Comparison of ENCODE assay signal across 15 cellular contexts in the genomic region with DNA sequence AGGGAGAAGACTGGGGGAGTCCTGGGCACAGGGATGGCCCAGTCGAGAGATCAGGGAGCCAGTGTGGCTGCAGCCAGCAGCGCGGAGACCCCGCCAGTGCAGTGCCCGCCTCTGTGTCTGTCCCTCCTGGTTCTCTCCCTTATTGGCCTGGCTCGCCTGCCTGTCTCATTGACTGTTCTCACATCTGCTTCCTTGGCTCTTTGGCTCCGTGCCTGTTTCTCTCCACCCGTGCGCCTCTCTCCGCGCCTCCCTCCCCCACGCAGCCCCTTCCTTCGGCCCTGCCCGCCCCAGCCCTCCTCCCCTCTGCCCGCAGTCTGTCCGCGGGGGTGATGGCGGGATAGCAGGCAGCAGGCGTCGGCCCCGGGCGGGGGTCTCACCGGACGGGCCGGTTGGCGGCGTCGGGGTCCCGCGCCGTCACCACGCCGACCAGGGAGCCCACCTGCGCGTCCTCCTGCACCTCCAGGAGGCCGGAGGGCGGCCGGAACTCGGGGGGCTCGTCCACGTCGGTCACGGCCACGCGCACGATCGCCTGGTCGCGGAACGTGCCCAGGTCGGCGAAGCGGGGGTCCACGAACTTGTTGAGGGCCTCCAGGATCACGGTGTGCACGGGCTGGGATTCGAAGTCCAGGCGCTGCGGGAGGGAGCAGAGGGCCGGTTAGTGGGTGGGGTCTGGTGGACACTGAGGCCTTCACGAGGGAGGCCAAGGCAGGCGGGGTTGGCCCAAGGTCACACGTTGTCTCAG.
DNase-seq lines count a peak whose midpoint lies in the region; ATAC-seq, FAIRE-seq and TF ChIP-seq lines count a peak whose summit lies in the region.
"Had no signal": no experiment of that assay in that cellular context is flagged by ENCODE, and none has a peak within 500 bp of the region (broad histone marks: within the 10 kb centered on the region; RNA-seq: fewer than 3 reads in every experiment).

No MANE protein-coding gene starts in this region.

- H3K27ac Mint-ChIP-seq in GM23338: no peak overlapping the region
- H3K27ac Mint-ChIP-seq: CD8-positive, alpha-beta T cell had no signal

- no peaks in the 10 kb centered on the region for H3K27me3 ChIP-seq in GM23338 (ENCODE audit: insufficient read depth)

- H2AFZ ChIP-seq in GM23338: peak overlapping the region; percentile 38; the same call in 1 of the 2 replicates

- intact Hi-C loops in kidney (cut with DNase I): no loop called here

- H3K27ac ChIP-seq in GM23338 (ENCODE audit: low read depth) (no peak overlapping the region), kidney (ENCODE audit: low read depth in 2 of 2, low read length in 2 of 2) (no peak overlapping the region)

- H3K4me3 ChIP-seq in GM23338 (no peak overlapping the region), kidney (ENCODE audit: low read length in 2 of 2) (no peak overlapping the region)

- H3K79me2 ChIP-seq in GM23338 (replicated peaks; ENCODE audit: insufficient read depth): no peaks in the 10 kb centered on the region

- H3K4me1 Mint-ChIP-seq in GM23338: peaks cover 4% of the 10 kb centered on the region

- H3K4me1 ChIP-seq in GM23338 (ENCODE audit: insufficient read depth): no peaks in the 10 kb centered on the region
- H3K4me1 ChIP-seq in kidney (ENCODE audit: control insufficient read depth in 1 of 2, insufficient read depth in 1 of 2, low read depth in 1 of 2, low read length in 2 of 2): no peaks in the 10 kb centered on the region

- no peaks in the 10 kb centered on the region for H3K9me2 ChIP-seq in GM23338 (ENCODE audit: insufficient read depth)

- no peaks in the 10 kb centered on the region for H3K9me3 ChIP-seq in kidney (ENCODE audit: control insufficient read depth in 1 of 2, low read length in 2 of 2)

- no peak overlapping the region for H3K4me2 ChIP-seq in GM23338

- peaks cover 12% of the 10 kb centered on the region for H3K27me3 Mint-ChIP-seq in GM23338 (ENCODE audit: insufficient read depth, low read depth, poor library complexity)

- no peak overlapping the region for H3K4me3 Mint-ChIP-seq in GM23338
- H3K4me3 Mint-ChIP-seq: CD8-positive, alpha-beta T cell had no signal

- no peaks in the 10 kb centered on the region for H3K9me3 Mint-ChIP-seq in GM23338
- H3K9me3 Mint-ChIP-seq: CD8-positive, alpha-beta T cell had no signal

- ATAC-seq in GM23338: peak; percentile 27
- no peak for ATAC-seq in HG03460 (IDR thresholded peaks at IDR 0.05; ENCODE audit: unreplicated experiment)
- ATAC-seq: CD8-positive, alpha-beta T cell; PC-3 had no signal

- no peak overlapping the region for H3K9ac ChIP-seq in kidney (ENCODE audit: low read length in 2 of 2)

- no peaks in the 10 kb centered on the region for H3K36me3 Mint-ChIP-seq in GM23338 (ENCODE audit: low read depth)
- H3K36me3 Mint-ChIP-seq: CD8-positive, alpha-beta T cell had no signal

- H3K36me3 ChIP-seq in GM23338 (ENCODE audit: insufficient read depth): no peaks in the 10 kb centered on the region
- no peaks in the 10 kb centered on the region for H3K36me3 ChIP-seq in kidney (ENCODE audit: control insufficient read depth in 1 of 2, insufficient read depth in 2 of 2, low read length in 2 of 2)

- no peaks in the 10 kb centered on the region for H3F3A ChIP-seq in GM23338 (replicated peaks; ENCODE audit: low read depth)

- DNase-seq in GM23338 (ENCODE audit: low spot score) (no peak), Kasumi-1 (lab: John Stamatoyannopoulos, UW) (peak; percentile 59 to 60), NCI-H82 treated with DMSO at 0.1 percent for 48 hours (lab: John Stamatoyannopoulos, UW; ENCODE audit: unreplicated experiment) (peak; percentile 56), kidney (peak; percentile 69), NCI-H510A treated with DMSO at 0.1 percent for 48 hours (lab: John Stamatoyannopoulos, UW) (no peak), SIG-M5 (lab: John Stamatoyannopoulos, UW) (no peak), SHP77 (lab: John Stamatoyannopoulos, UW) (no peak)
- DNase-seq: CD8-positive, alpha-beta T cell; Karpas-422; NCI-H1417 treated with DMSO at 0.1 percent for 48 hours; NCI-H2081 treated with DMSO at 0.1 percent for 48 hours; NCI-H526; PC-3; T-helper 2 cell had no signal

- H4K20me1 ChIP-seq in GM23338 (replicated peaks; ENCODE audit: insufficient read depth): no peaks in the 10 kb centered on the region

- TF ChIP-seq CTCF in GM23338 (conservative IDR thresholded peaks at IDR 0.05; ENCODE audit: low read depth in 2 of 2) (no peak), kidney (IDR thresholded peaks at IDR 0.05; ENCODE audit: borderline replicate concordance, extremely low read depth, insufficient read depth) (no peak)

- FAIRE-seq in kidney (lab: Jason Lieb, UNC): no peak

TF ChIP-seq in GM23338, 12 proteins besides CTCF, POLR2A, EP300 and RAD21 (continues in another document):
- no peak for TF ChIP-seq ZNF114 (CRISPR knock-in tag; IDR thresholded peaks at IDR 0.05)
- TF ChIP-seq EZH2 (IDR thresholded peaks at IDR 0.05; ENCODE audit: low read depth, unreplicated experiment): no peak
- no peak for TF ChIP-seq EZH2phosphoT487 (IDR thresholded peaks at IDR 0.05; ENCODE audit: unreplicated experiment)
- no peak for TF ChIP-seq POLR2AphosphoS5 (IDR thresholded peaks at IDR 0.05; ENCODE audit: low read depth)
- TF ChIP-seq, protein P1, sequence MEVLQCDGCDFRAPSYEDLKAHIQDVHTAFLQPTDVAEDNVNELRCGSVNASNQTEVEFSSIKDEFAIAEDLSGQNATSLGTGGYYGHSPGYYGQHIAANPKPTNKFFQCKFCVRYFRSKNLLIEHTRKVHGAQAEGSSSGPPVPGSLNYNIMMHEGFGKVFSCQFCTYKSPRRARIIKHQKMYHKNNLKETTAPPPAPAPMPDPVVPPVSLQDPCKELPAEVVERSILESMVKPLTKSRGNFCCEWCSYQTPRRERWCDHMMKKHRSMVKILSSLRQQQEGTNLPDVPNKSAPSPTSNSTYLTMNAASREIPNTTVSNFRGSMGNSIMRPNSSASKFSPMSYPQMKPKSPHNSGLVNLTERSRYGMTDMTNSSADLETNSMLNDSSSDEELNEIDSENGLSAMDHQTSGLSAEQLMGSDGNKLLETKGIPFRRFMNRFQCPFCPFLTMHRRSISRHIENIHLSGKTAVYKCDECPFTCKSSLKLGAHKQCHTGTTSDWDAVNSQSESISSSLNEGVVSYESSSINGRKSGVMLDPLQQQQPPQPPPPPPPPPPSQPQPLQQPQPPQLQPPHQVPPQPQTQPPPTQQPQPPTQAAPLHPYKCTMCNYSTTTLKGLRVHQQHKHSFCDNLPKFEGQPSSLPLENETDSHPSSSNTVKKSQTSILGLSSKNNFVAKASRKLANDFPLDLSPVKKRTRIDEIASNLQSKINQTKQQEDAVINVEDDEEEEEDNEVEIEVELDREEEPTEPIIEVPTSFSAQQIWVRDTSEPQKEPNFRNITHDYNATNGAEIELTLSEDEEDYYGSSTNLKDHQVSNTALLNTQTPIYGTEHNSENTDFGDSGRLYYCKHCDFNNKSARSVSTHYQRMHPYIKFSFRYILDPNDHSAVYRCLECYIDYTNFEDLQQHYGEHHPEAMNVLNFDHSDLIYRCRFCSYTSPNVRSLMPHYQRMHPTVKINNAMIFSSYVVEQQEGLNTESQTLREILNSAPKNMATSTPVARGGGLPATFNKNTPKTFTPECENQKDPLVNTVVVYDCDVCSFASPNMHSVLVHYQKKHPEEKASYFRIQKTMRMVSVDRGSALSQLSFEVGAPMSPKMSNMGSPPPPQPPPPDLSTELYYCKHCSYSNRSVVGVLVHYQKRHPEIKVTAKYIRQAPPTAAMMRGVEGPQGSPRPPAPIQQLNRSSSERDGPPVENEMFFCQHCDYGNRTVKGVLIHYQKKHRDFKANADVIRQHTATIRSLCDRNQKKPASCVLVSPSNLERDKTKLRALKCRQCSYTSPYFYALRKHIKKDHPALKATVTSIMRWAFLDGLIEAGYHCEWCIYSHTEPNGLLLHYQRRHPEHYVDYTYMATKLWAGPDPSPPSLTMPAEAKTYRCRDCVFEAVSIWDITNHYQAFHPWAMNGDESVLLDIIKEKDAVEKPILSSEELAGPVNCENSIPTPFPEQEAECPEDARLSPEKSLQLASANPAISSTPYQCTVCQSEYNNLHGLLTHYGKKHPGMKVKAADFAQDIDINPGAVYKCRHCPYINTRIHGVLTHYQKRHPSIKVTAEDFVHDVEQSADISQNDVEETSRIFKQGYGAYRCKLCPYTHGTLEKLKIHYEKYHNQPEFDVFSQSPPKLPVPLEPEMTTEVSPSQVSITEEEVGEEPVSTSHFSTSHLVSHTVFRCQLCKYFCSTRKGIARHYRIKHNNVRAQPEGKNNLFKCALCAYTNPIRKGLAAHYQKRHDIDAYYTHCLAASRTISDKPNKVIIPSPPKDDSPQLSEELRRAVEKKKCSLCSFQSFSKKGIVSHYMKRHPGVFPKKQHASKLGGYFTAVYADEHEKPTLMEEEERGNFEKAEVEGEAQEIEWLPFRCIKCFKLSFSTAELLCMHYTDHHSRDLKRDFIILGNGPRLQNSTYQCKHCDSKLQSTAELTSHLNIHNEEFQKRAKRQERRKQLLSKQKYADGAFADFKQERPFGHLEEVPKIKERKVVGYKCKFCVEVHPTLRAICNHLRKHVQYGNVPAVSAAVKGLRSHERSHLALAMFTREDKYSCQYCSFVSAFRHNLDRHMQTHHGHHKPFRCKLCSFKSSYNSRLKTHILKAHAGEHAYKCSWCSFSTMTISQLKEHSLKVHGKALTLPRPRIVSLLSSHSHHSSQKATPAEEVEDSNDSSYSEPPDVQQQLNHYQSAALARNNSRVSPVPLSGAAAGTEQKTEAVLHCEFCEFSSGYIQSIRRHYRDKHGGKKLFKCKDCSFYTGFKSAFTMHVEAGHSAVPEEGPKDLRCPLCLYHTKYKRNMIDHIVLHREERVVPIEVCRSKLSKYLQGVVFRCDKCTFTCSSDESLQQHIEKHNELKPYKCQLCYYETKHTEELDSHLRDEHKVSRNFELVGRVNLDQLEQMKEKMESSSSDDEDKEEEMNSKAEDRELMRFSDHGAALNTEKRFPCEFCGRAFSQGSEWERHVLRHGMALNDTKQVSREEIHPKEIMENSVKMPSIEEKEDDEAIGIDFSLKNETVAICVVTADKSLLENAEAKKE (CRISPR knock-in tag; IDR thresholded peaks at IDR 0.05): no peak
- TF ChIP-seq, protein P2, sequence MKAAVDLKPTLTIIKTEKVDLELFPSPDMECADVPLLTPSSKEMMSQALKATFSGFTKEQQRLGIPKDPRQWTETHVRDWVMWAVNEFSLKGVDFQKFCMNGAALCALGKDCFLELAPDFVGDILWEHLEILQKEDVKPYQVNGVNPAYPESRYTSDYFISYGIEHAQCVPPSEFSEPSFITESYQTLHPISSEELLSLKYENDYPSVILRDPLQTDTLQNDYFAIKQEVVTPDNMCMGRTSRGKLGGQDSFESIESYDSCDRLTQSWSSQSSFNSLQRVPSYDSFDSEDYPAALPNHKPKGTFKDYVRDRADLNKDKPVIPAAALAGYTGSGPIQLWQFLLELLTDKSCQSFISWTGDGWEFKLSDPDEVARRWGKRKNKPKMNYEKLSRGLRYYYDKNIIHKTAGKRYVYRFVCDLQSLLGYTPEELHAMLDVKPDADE (IDR thresholded peaks at IDR 0.05): no peak
- no peak for TF ChIP-seq CREB1 (CRISPR knock-in tag; IDR thresholded peaks at IDR 0.05; ENCODE audit: low read depth)

Comparison
In these comparisons a context has a peak if more than half of its experiments do, and no peak if none do; other contexts are left out.
1. DNase-seq: peak in Kasumi-1 (2 of 2), NCI-H82 treated with DMSO at 0.1 percent for 48 hours (single experiment) and kidney (single experiment); none in GM23338 (single experiment), NCI-H510A treated with DMSO at 0.1 percent for 48 hours (single experiment), SIG-M5 (single experiment) and SHP77 (0 of 2).